ENCODE assay signal across 28 cellular contexts in the genomic region with DNA sequence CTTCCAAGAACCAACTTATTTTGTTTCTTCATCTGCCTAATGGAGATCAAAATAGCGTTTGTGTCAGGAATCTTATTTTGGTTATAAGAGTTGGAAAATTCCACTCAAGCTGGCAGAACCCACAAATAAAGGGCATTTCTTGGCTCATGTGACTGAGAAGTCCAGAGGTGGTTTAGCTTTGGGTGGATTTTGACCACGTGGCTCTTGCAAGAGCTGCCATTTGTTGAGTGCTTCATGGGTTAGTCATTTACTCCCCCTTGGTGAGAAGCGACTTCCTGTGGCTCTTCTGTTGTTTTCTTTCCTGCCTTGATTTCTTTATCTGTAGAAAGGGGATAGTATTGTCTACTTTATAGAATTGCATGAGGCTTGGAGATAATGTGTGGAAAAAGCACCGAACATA. TPM values are rescaled to one million over a fixed set of nuclear protein-coding genes. Genes with fewer than 3 reads are reported as not detected.
DNase-seq lines count a peak whose midpoint lies in the region; ATAC-seq and TF ChIP-seq lines count a peak whose summit lies in the region.
"Had no signal": no experiment of that assay in that cellular context is flagged by ENCODE, and none has a peak within 500 bp of the region (broad histone marks: within the 10 kb centered on the region; RNA-seq: fewer than 3 reads in every experiment).

No MANE protein-coding gene starts in this region.

- peak overlapping the region in 1 of 2 donors; percentile 9 for H3K27ac ChIP-seq in thoracic aorta
- H3K27ac ChIP-seq in gastrocnemius medialis: no peak overlapping the region
- H3K27ac ChIP-seq: gastroesophageal sphincter, hepatocyte, testis, vagina, VCaP had no signal

- H3K36me3 ChIP-seq in thoracic aorta (no peaks in the 10 kb centered on the region), gastrocnemius medialis (no peaks in the 10 kb centered on the region)
- H3K36me3 ChIP-seq: BE2C, gastroesophageal sphincter, vagina had no signal

- no peak for TF ChIP-seq POLR2A in gastrocnemius medialis (IDR thresholded peaks at IDR 0.05)

- ATAC-seq in activated CD8-positive, alpha-beta memory T cell treated with anti-CD3 and anti-CD28 coated beads, Interleukin-2, amount 10 ng/mL, durations not matched to agents 7 days and 5 days: no peak
- ATAC-seq in thoracic aorta (ENCODE audit: insufficient number of reproducible peaks, low FRiP score, low read depth) (peak; percentile 65), gastrocnemius medialis (no peak)
- ATAC-seq: esophagus mucosa; gastroesophageal sphincter; sciatic nerve; stimulated activated memory B cell treated with anti-CD40 and anti-IgM and Interleukin-4, amounts not matched to agents 10 μg/mL and 1 μg/mL and 100 μg/mL, for 72 hours had no signal

- in situ Hi-C loops in gastrocnemius medialis (cut with MboI; ENCODE audit: low sequenced_read_pairs in 4 of 4): no loop called here

- H3K27me3 Mint-ChIP-seq in activated CD8-positive, alpha-beta memory T cell treated with anti-CD3 and anti-CD28 coated beads, Interleukin-2, amount 10 ng/mL, durations not matched to agents 7 days and 5 days: peaks cover 15% of the 10 kb centered on the region

- H3K9me3 ChIP-seq in thoracic aorta: no peaks in the 10 kb centered on the region
- H3K9me3 ChIP-seq in gastrocnemius medialis: no peaks in the 10 kb centered on the region
- H3K9me3 ChIP-seq: BE2C, gastroesophageal sphincter, SK-N-SH, testis, vagina had no signal

- H3K4me1 Mint-ChIP-seq in activated CD8-positive, alpha-beta memory T cell treated with anti-CD3 and anti-CD28 coated beads, Interleukin-2, amount 10 ng/mL, durations not matched to agents 7 days and 5 days: peaks cover 8% of the 10 kb centered on the region
- H3K4me1 Mint-ChIP-seq: stimulated activated memory B cell treated with anti-CD40 and anti-IgM and Interleukin-4, amounts not matched to agents 10 μg/mL and 1 μg/mL and 100 μg/mL, for 72 hours had no signal

- TF ChIP-seq CTCF in fibroblast of mammary gland (conservative IDR thresholded peaks at IDR 0.05; ENCODE audit: control insufficient read depth, insufficient read depth, low read depth, low read length) (no peak), thoracic aorta (IDR thresholded peaks at IDR 0.05) (no peak), gastrocnemius medialis (IDR thresholded peaks at IDR 0.05 in 4 of 5, conservative IDR thresholded peaks at IDR 0.05 in 1 of 5) (no peak)

- no peak overlapping the region for H3K4me3 ChIP-seq in fibroblast of mammary gland (ENCODE audit: control insufficient read depth, low read depth, low read length)
- no peak overlapping the region for H3K4me3 ChIP-seq in thoracic aorta
- H3K4me3 ChIP-seq in gastrocnemius medialis: no peak overlapping the region
- H3K4me3 ChIP-seq: gastroesophageal sphincter, hepatocyte, testis, vagina had no signal

- no peak overlapping the region for H3K4me3 Mint-ChIP-seq in activated CD8-positive, alpha-beta memory T cell treated with anti-CD3 and anti-CD28 coated beads, Interleukin-2, amount 10 ng/mL, durations not matched to agents 7 days and 5 days
- H3K4me3 Mint-ChIP-seq: activated CD4-positive, alpha-beta T cell treated with anti-CD3 and anti-CD28 coated beads, Interleukin-2, amount 10 ng/mL, durations not matched to agents 24 days and 14 days; activated naive CD4-positive, alpha-beta T cell treated with anti-CD3 and anti-CD28 coated beads, Interleukin-2, amount 10 ng/mL, durations not matched to agents 7 days and 5 days; H9; stimulated activated memory B cell treated with anti-CD40 and anti-IgM and Interleukin-4, amounts not matched to agents 10 μg/mL and 1 μg/mL and 100 μg/mL, for 72 hours had no signal

- H3K27me3 ChIP-seq in thoracic aorta (replicated peaks; ENCODE audit: insufficient read depth) (no peaks in the 10 kb centered on the region), gastrocnemius medialis (peaks cover 0 to 9% (median 0%) of the 10 kb centered on the region in 3 donors)
- H3K27me3 ChIP-seq: BE2C, hepatocyte, testis, vagina had no signal

- H3K36me3 Mint-ChIP-seq in activated CD8-positive, alpha-beta memory T cell treated with anti-CD3 and anti-CD28 coated beads, Interleukin-2, amount 10 ng/mL, durations not matched to agents 7 days and 5 days: no peaks in the 10 kb centered on the region
- H3K36me3 Mint-ChIP-seq: activated naive CD4-positive, alpha-beta T cell treated with anti-CD3 and anti-CD28 coated beads, Interleukin-2, amount 10 ng/mL, durations not matched to agents 7 days and 5 days; stimulated activated memory B cell treated with anti-CD40 and anti-IgM and Interleukin-4, amounts not matched to agents 10 μg/mL and 1 μg/mL and 100 μg/mL, for 72 hours had no signal

- intact Hi-C loops in gastrocnemius medialis (cut with DNase I; ENCODE audit: low total_unique reads): no loop called here

- no peaks in the 10 kb centered on the region for H3K9me3 Mint-ChIP-seq in activated CD8-positive, alpha-beta memory T cell treated with anti-CD3 and anti-CD28 coated beads, Interleukin-2, amount 10 ng/mL, durations not matched to agents 7 days and 5 days (ENCODE audit: low read depth)
- H3K9me3 Mint-ChIP-seq: activated naive CD4-positive, alpha-beta T cell treated with anti-CD3 and anti-CD28 coated beads, Interleukin-2, amount 10 ng/mL, durations not matched to agents 7 days and 5 days; stimulated activated memory B cell treated with anti-CD40 and anti-IgM and Interleukin-4, amounts not matched to agents 10 μg/mL and 1 μg/mL and 100 μg/mL, for 72 hours had no signal

- no peak overlapping the region for H3K27ac Mint-ChIP-seq in activated CD8-positive, alpha-beta memory T cell treated with anti-CD3 and anti-CD28 coated beads, Interleukin-2, amount 10 ng/mL, durations not matched to agents 7 days and 5 days
- H3K27ac Mint-ChIP-seq: activated CD4-positive, alpha-beta T cell treated with anti-CD3 and anti-CD28 coated beads, Interleukin-2, amount 10 ng/mL, durations not matched to agents 24 days and 14 days; activated naive CD4-positive, alpha-beta T cell treated with anti-CD3 and anti-CD28 coated beads, Interleukin-2, amount 10 ng/mL, durations not matched to agents 7 days and 5 days; H9; stimulated activated memory B cell treated with anti-CD40 and anti-IgM and Interleukin-4, amounts not matched to agents 10 μg/mL and 1 μg/mL and 100 μg/mL, for 72 hours had no signal

- peaks cover 5 to 6% of the 10 kb centered on the region in 2 donors for H3K4me1 ChIP-seq in thoracic aorta (ENCODE audit: control insufficient read depth in 1 of 2, low read depth in 2 of 2)
- no peaks in the 10 kb centered on the region for H3K4me1 ChIP-seq in gastrocnemius medialis
- H3K4me1 ChIP-seq: BE2C, gastroesophageal sphincter, vagina had no signal

- peak; percentile 43 for DNase-seq in activated CD8-positive, alpha-beta memory T cell treated with anti-CD3 and anti-CD28 coated beads, Interleukin-2, amount 10 ng/mL, durations not matched to agents 7 days and 5 days
- no peak for DNase-seq in activated CD8-positive, alpha-beta memory T cell treated with anti-CD3 and anti-CD28 coated beads, Interleukin-2, amount 50 U/mL, for 48 hours
- DNase-seq in RPMI7951 (ENCODE audit: low read depth) (peak; percentile 49), fibroblast of mammary gland (ENCODE audit: low read depth) (peak; percentile 26), thoracic aorta (ENCODE audit: low spot score) (no peak), SIG-M5 treated with dmso at 0.1 percent for 504 hours (lab: John Stamatoyannopoulos, UW; ENCODE audit: unreplicated experiment) (no peak), gastrocnemius medialis (no peak), DMS153 treated with DMSO at 0.1 percent for 48 hours (lab: John Stamatoyannopoulos, UW; ENCODE audit: unreplicated experiment) (no peak)
- DNase-seq: activated CD4-positive, alpha-beta T cell treated with anti-CD3 and anti-CD28 coated beads, Interleukin-2, amount 10 ng/mL, durations not matched to agents 24 days and 14 days; activated naive CD4-positive, alpha-beta T cell treated with anti-CD3 and anti-CD28 coated beads, Interleukin-2, amount 10 ng/mL, durations not matched to agents 7 days and 5 days; KBM-7; NCI-H2107; SK-N-SH; stimulated activated CD4-positive, alpha-beta T cell treated with anti-CD3 and anti-CD28 coated beads, Interleukin-4, amount 100 ng/mL, for 4 hours; testis had no signal

- CTCF ChIA-PET in activated CD8-positive, alpha-beta memory T cell treated with anti-CD3 and anti-CD28 coated beads, Interleukin-2, amount 10 ng/mL, durations not matched to agents 7 days and 5 days (lab: Charles Lee): no interaction called here

RNA-seq across cellular contexts. Expression of gene RNF186, which starts 9.5 kb away (rescaled TPM):
- total RNA-seq in activated CD8-positive, alpha-beta memory T cell treated with anti-CD3 and anti-CD28 coated beads, Interleukin-2, amount 10 ng/mL, durations not matched to agents 7 days and 5 days: not detected
- total RNA-seq in RPMI7951 (2014; rRNA removed; shearing (Covaris generic)): not detected in 2 replicates
- total RNA-seq in thoracic aorta (not detected), gastrocnemius medialis (under 1 TPM in 1 of 4 donors, not detected in 3; 0.24 TPM)
- total RNA-seq: activated CD4-positive, alpha-beta T cell treated with anti-CD3 and anti-CD28 coated beads, Interleukin-2, amount 10 ng/mL, durations not matched to agents 24 days and 14 days; cardiac septum; gastroesophageal sphincter; H9; NCI-H460; posterior vena cava; sciatic nerve; T-helper 2 cell treated with Interferon-gamma antibody and Interleukin-4, amounts not matched to agents 100 ng/mL and 5 ng/mL, for 36 hours; vagina had no signal

RNA-seq across cellular contexts. Expression of gene TMCO4, which starts 24.8 kb away (rescaled TPM):
- total RNA-seq in activated CD8-positive, alpha-beta memory T cell treated with anti-CD3 and anti-CD28 coated beads, Interleukin-2, amount 10 ng/mL, durations not matched to agents 7 days and 5 days: 10 to 100 TPM; 18.4 to 18.6 TPM
- total RNA-seq in RPMI7951 (2014; rRNA removed; shearing (Covaris generic)): 7.9 and 13.2 TPM in 2 replicates
- total RNA-seq in thoracic aorta: 10 to 100 TPM; 33.2 to 33.4 TPM
- total RNA-seq in gastrocnemius medialis: 1 to 10 TPM in 3 of 4 donors, under 1 TPM in 1; 0.95 to 3.9 (median 2.4) TPM

RNA-seq across cellular contexts. Expression of gene OTUD3, which starts 57.7 kb away (rescaled TPM):
- 1 to 10 TPM; 7.3 to 8.1 TPM for total RNA-seq in activated CD8-positive, alpha-beta memory T cell treated with anti-CD3 and anti-CD28 coated beads, Interleukin-2, amount 10 ng/mL, durations not matched to agents 7 days and 5 days
- 3.1 and 4.3 TPM in 2 replicates for total RNA-seq in RPMI7951 (2014; rRNA removed; shearing (Covaris generic))
- total RNA-seq in thoracic aorta (1 to 10 TPM; 3.9 to 7.1 TPM), gastrocnemius medialis (1 to 10 TPM; 3.3 to 7.9 (median 4.4) TPM)

Comparison
In these comparisons a context has a peak if more than half of its experiments do, and no peak if none do; other contexts are left out.
1. DNase-seq: peak in activated CD8-positive, alpha-beta memory T cell treated with anti-CD3 and anti-CD28 coated beads, Interleukin-2, amount 10 ng/mL, durations not matched to agents 7 days and 5 days (single experiment), RPMI7951 (single experiment) and fibroblast of mammary gland (single experiment); none in activated CD8-positive, alpha-beta memory T cell treated with anti-CD3 and anti-CD28 coated beads, Interleukin-2, amount 50 U/mL, for 48 hours (single experiment), thoracic aorta (single experiment), SIG-M5 treated with dmso at 0.1 percent for 504 hours (single experiment), gastrocnemius medialis (0 of 2) and DMS153 treated with DMSO at 0.1 percent for 48 hours (single experiment).